1 cellular context compared by ENCODE assay signal in the genomic region with DNA sequence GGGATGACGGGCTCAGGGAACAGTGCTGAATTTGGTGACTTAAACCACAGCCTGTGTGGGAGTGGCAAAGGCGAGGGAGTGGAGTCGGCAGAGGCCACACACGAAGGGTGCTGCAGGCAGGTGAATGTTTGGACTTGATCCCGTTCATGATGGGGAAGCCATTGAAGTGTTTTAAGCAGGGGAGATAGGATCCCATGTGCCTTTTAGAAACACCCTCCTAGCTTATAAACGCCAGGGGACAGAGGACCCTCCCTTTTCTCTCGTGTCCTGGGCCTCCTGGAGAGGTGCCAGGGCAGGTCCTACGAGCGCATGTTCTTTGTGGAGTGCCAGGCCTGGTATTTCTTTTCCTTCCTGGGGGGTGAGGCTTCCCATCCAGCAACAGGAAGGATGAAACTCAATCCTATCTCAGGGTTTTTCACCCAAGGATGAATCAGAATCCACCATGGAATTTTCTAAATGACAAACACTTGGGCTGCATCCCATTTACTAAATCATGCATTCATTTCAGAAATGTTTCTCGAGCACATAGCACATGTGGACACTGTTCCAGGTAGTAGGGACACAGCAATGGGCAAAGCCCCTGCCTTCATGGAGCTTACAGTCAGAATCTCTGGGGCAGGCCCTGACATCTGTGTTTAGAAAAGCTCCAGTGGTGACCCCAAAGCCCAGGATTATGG.
A peak's percentile ranks its signal among the peaks of the same experiment; 100 is the strongest.
TF ChIP-seq lines count a peak whose summit lies in the region.

No MANE protein-coding gene starts in this region.

TF ChIP-seq in SK-N-SH, 30 proteins besides CTCF, POLR2A, EP300 and RAD21 (continued from another document):
- TF ChIP-seq, protein P1, sequence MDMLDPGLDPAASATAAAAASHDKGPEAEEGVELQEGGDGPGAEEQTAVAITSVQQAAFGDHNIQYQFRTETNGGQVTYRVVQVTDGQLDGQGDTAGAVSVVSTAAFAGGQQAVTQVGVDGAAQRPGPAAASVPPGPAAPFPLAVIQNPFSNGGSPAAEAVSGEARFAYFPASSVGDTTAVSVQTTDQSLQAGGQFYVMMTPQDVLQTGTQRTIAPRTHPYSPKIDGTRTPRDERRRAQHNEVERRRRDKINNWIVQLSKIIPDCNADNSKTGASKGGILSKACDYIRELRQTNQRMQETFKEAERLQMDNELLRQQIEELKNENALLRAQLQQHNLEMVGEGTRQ (IDR thresholded peaks at IDR 0.05; ENCODE audit: borderline replicate concordance, low read depth, low read length): no peak
- TF ChIP-seq, protein P2, sequence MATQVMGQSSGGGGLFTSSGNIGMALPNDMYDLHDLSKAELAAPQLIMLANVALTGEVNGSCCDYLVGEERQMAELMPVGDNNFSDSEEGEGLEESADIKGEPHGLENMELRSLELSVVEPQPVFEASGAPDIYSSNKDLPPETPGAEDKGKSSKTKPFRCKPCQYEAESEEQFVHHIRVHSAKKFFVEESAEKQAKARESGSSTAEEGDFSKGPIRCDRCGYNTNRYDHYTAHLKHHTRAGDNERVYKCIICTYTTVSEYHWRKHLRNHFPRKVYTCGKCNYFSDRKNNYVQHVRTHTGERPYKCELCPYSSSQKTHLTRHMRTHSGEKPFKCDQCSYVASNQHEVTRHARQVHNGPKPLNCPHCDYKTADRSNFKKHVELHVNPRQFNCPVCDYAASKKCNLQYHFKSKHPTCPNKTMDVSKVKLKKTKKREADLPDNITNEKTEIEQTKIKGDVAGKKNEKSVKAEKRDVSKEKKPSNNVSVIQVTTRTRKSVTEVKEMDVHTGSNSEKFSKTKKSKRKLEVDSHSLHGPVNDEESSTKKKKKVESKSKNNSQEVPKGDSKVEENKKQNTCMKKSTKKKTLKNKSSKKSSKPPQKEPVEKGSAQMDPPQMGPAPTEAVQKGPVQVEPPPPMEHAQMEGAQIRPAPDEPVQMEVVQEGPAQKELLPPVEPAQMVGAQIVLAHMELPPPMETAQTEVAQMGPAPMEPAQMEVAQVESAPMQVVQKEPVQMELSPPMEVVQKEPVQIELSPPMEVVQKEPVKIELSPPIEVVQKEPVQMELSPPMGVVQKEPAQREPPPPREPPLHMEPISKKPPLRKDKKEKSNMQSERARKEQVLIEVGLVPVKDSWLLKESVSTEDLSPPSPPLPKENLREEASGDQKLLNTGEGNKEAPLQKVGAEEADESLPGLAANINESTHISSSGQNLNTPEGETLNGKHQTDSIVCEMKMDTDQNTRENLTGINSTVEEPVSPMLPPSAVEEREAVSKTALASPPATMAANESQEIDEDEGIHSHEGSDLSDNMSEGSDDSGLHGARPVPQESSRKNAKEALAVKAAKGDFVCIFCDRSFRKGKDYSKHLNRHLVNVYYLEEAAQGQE (IDR thresholded peaks at IDR 0.05; ENCODE audit: low read depth, low read length): no peak
- no peak for TF ChIP-seq MXI1 (IDR thresholded peaks at IDR 0.05; ENCODE audit: low read depth, low read length)
- TF ChIP-seq, protein P3, sequence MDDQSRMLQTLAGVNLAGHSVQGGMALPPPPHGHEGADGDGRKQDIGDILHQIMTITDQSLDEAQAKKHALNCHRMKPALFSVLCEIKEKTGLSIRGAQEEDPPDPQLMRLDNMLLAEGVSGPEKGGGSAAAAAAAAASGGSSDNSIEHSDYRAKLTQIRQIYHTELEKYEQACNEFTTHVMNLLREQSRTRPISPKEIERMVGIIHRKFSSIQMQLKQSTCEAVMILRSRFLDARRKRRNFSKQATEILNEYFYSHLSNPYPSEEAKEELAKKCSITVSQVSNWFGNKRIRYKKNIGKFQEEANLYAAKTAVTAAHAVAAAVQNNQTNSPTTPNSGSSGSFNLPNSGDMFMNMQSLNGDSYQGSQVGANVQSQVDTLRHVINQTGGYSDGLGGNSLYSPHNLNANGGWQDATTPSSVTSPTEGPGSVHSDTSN (IDR thresholded peaks at IDR 0.05): peak; percentile 51; the same call in 1 of the 2 replicates
- TF ChIP-seq FOSL2 (IDR thresholded peaks at IDR 0.05; ENCODE audit: borderline replicate concordance, low read depth): peak; percentile 74
- TF ChIP-seq TCF12 (IDR thresholded peaks at IDR 0.05): peak; percentile 63
- no peak; the same call in 1 of the 2 replicates for TF ChIP-seq POLR2AphosphoS5 (IDR thresholded peaks at IDR 0.05; ENCODE audit: low read depth, low read length)
- TF ChIP-seq TEAD4 (IDR thresholded peaks at IDR 0.05; ENCODE audit: borderline replicate concordance, insufficient read depth): peak; percentile 43; the same call in 1 of the 2 replicates
- TF ChIP-seq FOXJ3 (CRISPR knock-in tag; IDR thresholded peaks at IDR 0.05): no peak
- TF ChIP-seq NFIC (IDR thresholded peaks at IDR 0.05; ENCODE audit: borderline replicate concordance): peak; percentile 85
- peak; percentile 57 for TF ChIP-seq JUND (IDR thresholded peaks at IDR 0.05)
- TF ChIP-seq ELF1 (IDR thresholded peaks at IDR 0.05): peak; percentile 30; the same call in 1 of the 2 replicates
TF ChIP-seq in SK-N-SH: peak in this region for 8.
